Comparison of ENCODE assay signal across 11 cellular contexts in the genomic region with DNA sequence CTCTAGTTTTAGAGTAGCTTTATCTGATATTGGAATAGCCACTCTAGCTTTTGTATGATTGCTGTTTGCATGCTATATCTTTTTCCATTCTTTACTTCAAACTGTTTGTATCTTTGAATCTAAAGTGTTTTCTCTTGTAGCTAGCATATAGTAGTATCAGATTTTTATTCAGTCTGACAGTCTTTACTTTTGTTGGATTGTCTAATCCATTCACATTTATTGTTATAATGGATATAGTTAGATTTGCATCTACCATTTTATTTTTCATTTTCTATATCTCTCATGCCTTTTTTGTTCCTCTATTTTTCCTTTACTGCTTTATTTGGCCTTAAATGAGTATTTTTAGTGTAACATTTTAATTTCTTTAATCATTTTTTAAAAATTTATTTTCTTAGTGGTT. TPM values are rescaled to one million over a fixed set of nuclear protein-coding genes. Genes with fewer than 3 reads are reported as not detected.
"Had no signal": no experiment of that assay in that cellular context is flagged by ENCODE, and none has a peak within 500 bp of the region (broad histone marks: within the 10 kb centered on the region; RNA-seq: fewer than 3 reads in every experiment).

No MANE protein-coding gene starts in this region.

- H3K4me1 ChIP-seq: HAP-1 had no signal

- H3K36me3 ChIP-seq: HAP-1 had no signal

- H3K27ac Mint-ChIP-seq: GM23338, H9, HFFc6 had no signal

- H3K4me3 ChIP-seq: GM23248, GM23338, HAP-1 had no signal

- H3K9ac ChIP-seq: GM23248 had no signal

- H3K4me1 Mint-ChIP-seq: GM23338, H9 had no signal

- H2AFZ ChIP-seq: GM23248, GM23338 had no signal

- FAIRE-seq: H1, H54 had no signal

- H3K4me2 ChIP-seq: GM23338 had no signal

- H3K27ac ChIP-seq: GM23248 had no signal

- ATAC-seq: GM23338, HCT116 had no signal

- H3K4me3 Mint-ChIP-seq: GM23338, H9, HFFc6 had no signal

- DNase-seq: GM23248, GOT3, H7, H9, HCEC 1CT, HFFc6 had no signal

RNA-seq across cellular contexts. Expression of a gene that starts 52.1 kb away (rescaled TPM):
- total RNA-seq: GM23248, H9, HFFc6 had no signal
- polyA plus RNA-seq: GM23248 had no signal
